8 cellular contexts compared by ENCODE assay signal in genomic region chr10:14839305-14839695, GRCh38. TPM values are rescaled to one million over a fixed set of nuclear protein-coding genes. Genes with fewer than 3 reads are reported as not detected.
DNase-seq lines count a peak whose midpoint lies in the region; ATAC-seq, FAIRE-seq and TF ChIP-seq lines count a peak whose summit lies in the region.

No MANE protein-coding gene starts in this region.

- H3K4me3 ChIP-seq in GM12875 (ENCODE audit: low read depth, low read length) = peak overlapping the region; percentile 100
- peak overlapping the region; percentile 99 for H3K4me3 ChIP-seq in esophagus (ENCODE audit: low read depth in 1 of 2, low read length in 2 of 2)
- peak overlapping the region; percentile 81 to 95 (median 90) for H3K4me3 ChIP-seq in pancreas

- WGBS in esophagus, 2 donors = 6 to 7% methylated on average over 14 of the region's 14 CpGs
- 4% methylated on average over 14 of the region's 14 CpGs for WGBS in pancreas, 2 donors

- FAIRE-seq in pancreas (lab: Jason Lieb, UNC) (no peak), GM12891 (lab: Jason Lieb, UNC) (no peak)

- H3K27me3 ChIP-seq in esophagus (ENCODE audit: control insufficient read depth in 1 of 2, insufficient read depth in 2 of 2, low read length in 2 of 2) = no peaks in the 10 kb centered on the region
- no peaks in the 10 kb centered on the region for H3K27me3 ChIP-seq in pancreas

- ATAC-seq in pancreas (no peak), GM18502 (IDR thresholded peaks at IDR 0.05; ENCODE audit: poor library complexity, unreplicated experiment) (no peak), HG02852 (IDR thresholded peaks at IDR 0.05; ENCODE audit: unreplicated experiment) (no peak), HG02642 (IDR thresholded peaks at IDR 0.05; ENCODE audit: poor library complexity, unreplicated experiment) (no peak)

- intact Hi-C loops in pancreas (cut with DNase I) = no loop called here

- DNase-seq in RKO (ENCODE audit: low spot score) (peak; percentile 56), pancreas (peak in 2 of 6 donors; percentile 18 to 19), GM12891 (ENCODE audit: insufficient read length, low spot score) (no peak)

- H3K9me3 ChIP-seq in esophagus (ENCODE audit: control insufficient read depth in 2 of 2, insufficient read depth in 1 of 2, low read depth in 1 of 2, low read length in 1 of 2) (no peaks in the 10 kb centered on the region), pancreas (no peaks in the 10 kb centered on the region)

- TF ChIP-seq POLR2A in GM12891 (IDR thresholded peaks at IDR 0.05; ENCODE audit: low read depth, low read length) = no peak

- H3K27ac ChIP-seq in esophagus (ENCODE audit: low read depth in 2 of 2, low read length in 1 of 2) = peak overlapping the region in 1 of 2 donors; percentile 94
- peak overlapping the region; percentile 91 to 98 (median 96) for H3K27ac ChIP-seq in pancreas

- H3K36me3 ChIP-seq in esophagus (ENCODE audit: control insufficient read depth in 2 of 2, insufficient read depth in 2 of 2, low read length in 1 of 2) (peaks cover 17 to 19% of the 10 kb centered on the region in 2 donors), pancreas (peaks cover 0 to 28% (median 7%) of the 10 kb centered on the region in 3 donors)

- H3K4me1 ChIP-seq in esophagus (ENCODE audit: control insufficient read depth in 2 of 2, insufficient read depth in 2 of 2, low read length in 1 of 2) = no peaks in the 10 kb centered on the region
- peaks cover 0 to 13% (median 6%) of the 10 kb centered on the region in 3 donors for H3K4me1 ChIP-seq in pancreas

- TF ChIP-seq CTCF in GM12875 (IDR thresholded peaks at IDR 0.05; ENCODE audit: borderline replicate concordance, insufficient read depth, low read depth, low read length) = no peak
- no peak for TF ChIP-seq CTCF in pancreas (IDR thresholded peaks at IDR 0.05)

TF ChIP-seq in GM12891, 5 proteins besides CTCF, POLR2A, EP300 and RAD21:
- no peak for TF ChIP-seq POU2F2 (IDR thresholded peaks at IDR 0.05; ENCODE audit: low read depth, low read length)
- TF ChIP-seq TAF1 (IDR thresholded peaks at IDR 0.05; ENCODE audit: low read depth, low read length) = no peak
- no peak for TF ChIP-seq PAX5 (IDR thresholded peaks at IDR 0.05; ENCODE audit: insufficient read depth, low read length, severe bottlenecking)
- TF ChIP-seq POLR2AphosphoS5 (IDR thresholded peaks at IDR 0.05; ENCODE audit: low read depth, low read length) = no peak
- TF ChIP-seq SPI1 (IDR thresholded peaks at IDR 0.05; ENCODE audit: low read depth, low read length) = no peak

RNA-seq across cellular contexts. Expression of gene HSPA14, which starts 1.2 kb away (rescaled TPM):
- polyA plus RNA-seq in esophagus (10 to 100 TPM in 1 of 2 donors, 1 to 10 TPM in 1; 8.8 to 13.4 TPM), pancreas (10 to 100 TPM in 1 of 2 donors, 1 to 10 TPM in 1; 5.2 to 10.4 TPM)
- 1 to 10 TPM; 3.1 to 5.6 (median 5.2) TPM for total RNA-seq in pancreas
- 17.0 TPM for polyA plus RNA-seq in GM12891 (2012; ENCODE audit: low read depth, missing spikeins)

RNA-seq across cellular contexts. Expression of gene MSANTD7, which starts 1.2 kb away (rescaled TPM):
- 1 to 10 TPM; 2.9 to 3.6 TPM for polyA plus RNA-seq in esophagus
- 1 to 10 TPM; 3.3 to 6.4 (median 5.2) TPM for total RNA-seq in pancreas
- 1 to 10 TPM; 2.1 to 3.5 TPM for polyA plus RNA-seq in pancreas
- polyA plus RNA-seq in GM12891 (2012; ENCODE audit: low read depth, missing spikeins) = 12.6 TPM

RNA-seq across cellular contexts. Expression of gene CDNF, which starts 1.5 kb away (rescaled TPM):
- polyA plus RNA-seq in esophagus (under 1 TPM; 0.64 to 0.81 TPM), pancreas (1 to 10 TPM; 4.2 to 5.7 TPM)
- total RNA-seq in pancreas = 1 to 10 TPM; 1.3 to 6.5 (median 4.0) TPM
- polyA plus RNA-seq in GM12891 (2012; ENCODE audit: low read depth, missing spikeins) = 1.2 TPM

RNA-seq across cellular contexts. Expression of gene SUV39H2, which starts 39.4 kb away (rescaled TPM):
- 1 to 10 TPM; 1.8 to 4.5 TPM for polyA plus RNA-seq in esophagus
- 1 to 10 TPM; 2.2 to 5.9 (median 4.0) TPM for total RNA-seq in pancreas
- polyA plus RNA-seq in pancreas = 1 to 10 TPM; 1.1 to 2.1 TPM
- polyA plus RNA-seq in GM12891 (2012; ENCODE audit: low read depth, missing spikeins) = 10.4 TPM
